ENCODE assay signal across 1 cellular context in genomic region chr11:91527380-91528030, GRCh38.
TF ChIP-seq lines count a peak whose summit lies in the region.

No MANE protein-coding gene starts in this region.

TF ChIP-seq in GM23338, 12 proteins besides CTCF, POLR2A, EP300 and RAD21 (continued from another document):
- TF ChIP-seq ZNF462 (CRISPR knock-in tag; IDR thresholded peaks at IDR 0.05) = no peak
- TF ChIP-seq NANOG (IDR thresholded peaks at IDR 0.05; ENCODE audit: borderline replicate concordance) = no peak
- no peak for TF ChIP-seq ZNF331 (CRISPR knock-in tag; IDR thresholded peaks at IDR 0.05; ENCODE audit: low read depth)
- TF ChIP-seq ZNF114 (CRISPR knock-in tag; IDR thresholded peaks at IDR 0.05) = no peak
- TF ChIP-seq CREB1 (CRISPR knock-in tag; IDR thresholded peaks at IDR 0.05; ENCODE audit: low read depth) = no peak
- TF ChIP-seq EZH2phosphoT487 (IDR thresholded peaks at IDR 0.05; ENCODE audit: unreplicated experiment) = no peak
- no peak for TF ChIP-seq JUNB (IDR thresholded peaks at IDR 0.05; ENCODE audit: unreplicated experiment)
- TF ChIP-seq EZH2 (IDR thresholded peaks at IDR 0.05; ENCODE audit: low read depth, unreplicated experiment) = no peak
- no peak for TF ChIP-seq POLR2AphosphoS5 (IDR thresholded peaks at IDR 0.05; ENCODE audit: low read depth)
